ENCODE assay signal across 16 cellular contexts in genomic region chr2:71526131-71526530, GRCh38.
DNase-seq lines count a peak whose midpoint lies in the region; ATAC-seq lines count a peak whose summit lies in the region.
"Had no signal": no experiment of that assay in that cellular context is flagged by ENCODE, and none has a peak within 500 bp of the region (broad histone marks: within the 10 kb centered on the region; RNA-seq: fewer than 3 reads in every experiment).

No MANE protein-coding gene starts in this region.

- peak; percentile 19 for DNase-seq in activated effector memory CD4-positive, alpha-beta T cell treated with anti-CD3 and anti-CD28 coated beads, Interleukin-2, amount 50 U/mL, for 16 hours
- no peak for DNase-seq in activated effector memory CD4-positive, alpha-beta T cell treated with Interleukin-2 at 50 U/mL for 16 hours
- DNase-seq in islet precursor cell (peak; percentile 37), posterior vena cava (ENCODE audit: low spot score) (peak; percentile 25), NCI-H2196 treated with DMSO at 0.1 percent for 48 hours (lab: John Stamatoyannopoulos, UW; ENCODE audit: unreplicated experiment) (no peak), SW480 (ENCODE audit: low spot score) (no peak)
- DNase-seq: 8988T; CD4-positive, alpha-beta memory T cell; DMS153; DMS79 treated with DMSO at 0.1 percent for 48 hours; GF-D8; GM23248; HFFc6 had no signal

- ATAC-seq in GM21786 (IDR thresholded peaks at IDR 0.05; ENCODE audit: unreplicated experiment) = no peak
- ATAC-seq: HCT116, HepG2 had no signal

- intact Hi-C loops in posterior vena cava (cut with DNase I) = no loop called here

Comparison
In these comparisons a context has a peak if more than half of its experiments do, and no peak if none do; other contexts are left out.
1. DNase-seq: peak in activated effector memory CD4-positive, alpha-beta T cell treated with anti-CD3 and anti-CD28 coated beads, Interleukin-2, amount 50 U/mL, for 16 hours (single experiment), islet precursor cell (single experiment) and posterior vena cava (single experiment); none in activated effector memory CD4-positive, alpha-beta T cell treated with Interleukin-2 at 50 U/mL for 16 hours (single experiment), NCI-H2196 treated with DMSO at 0.1 percent for 48 hours (single experiment) and SW480 (single experiment).